Comparison of ENCODE assay signal across 18 cellular contexts in genomic region chr12:16473610-16474326, GRCh38.
DNase-seq lines count a peak whose midpoint lies in the region; ATAC-seq, FAIRE-seq and TF ChIP-seq lines count a peak whose summit lies in the region.
"Had no signal": no experiment of that assay in that cellular context is flagged by ENCODE, and none has a peak within 500 bp of the region (broad histone marks: within the 10 kb centered on the region; RNA-seq: fewer than 3 reads in every experiment).

No MANE protein-coding gene starts in this region.

- no peaks in the 10 kb centered on the region for H3K4me1 ChIP-seq in right lobe of liver
- no peaks in the 10 kb centered on the region for H3K4me1 ChIP-seq in HepG2 (ENCODE audit: insufficient read depth, low read length)
- H3K4me1 ChIP-seq in mesendoderm (ENCODE audit: control insufficient read depth, low read depth, low read length) = no peaks in the 10 kb centered on the region
- H3K4me1 ChIP-seq: parathyroid adenoma, uterus had no signal

- H4K5ac ChIP-seq in mesendoderm (ENCODE audit: low read length) = no peak overlapping the region

- CTCF ChIA-PET in HepG2 (lab: Yijun Ruan, JAX; ENCODE audit: low intra/inter-chr PET ratio, low total read pairs) = no interaction called here
- CTCF ChIA-PET in RWPE1 (lab: Yijun Ruan, JAX) = interaction anchor here (0.6 kb wide), 1 partner anchor 323 kb away, joined by 3 read pairs; no protein-coding TSS in a partner anchor

- no peak for FAIRE-seq in HepG2 (lab: Jason Lieb, UNC)
- FAIRE-seq in frontal cortex (lab: Jason Lieb, UNC) = no peak

- in situ Hi-C loops in HepG2 (cut with HindIII; ENCODE audit: extremely low pct_ligation_motif_present, low pct_unique_long_range_greater_than_20kb) = no loop called here

- TF ChIP-seq RAD21 in HepG2 (CRISPR knock-in tag; IDR thresholded peaks at IDR 0.05) = no peak

- H3K79me1 ChIP-seq in mesendoderm (ENCODE audit: low read length) = no peaks in the 10 kb centered on the region

- intact Hi-C loops in right lobe of liver (cut with DNase I) (no loop called here), HepG2 (cut with micrococcal nuclease; ENCODE audit: unreplicated experiment) (no loop called here)

- DNase-seq in right lobe of liver (no peak), HepG2 (ENCODE audit: low spot score) (no peak), RWPE1 (ENCODE audit: low spot score) (peak; percentile 1), fibroblast of villous mesenchyme (ENCODE audit: low read depth) (peak; percentile 37), mesendoderm (no peak), NCI-H2171 (lab: John Stamatoyannopoulos, UW) (no peak), frontal cortex (ENCODE audit: low spot score in 2 of 2) (no peak)
- no peak for DNase-seq in activated CD4-positive, CD25-positive, alpha-beta regulatory T cell (lab: John Stamatoyannopoulos, UW)
- DNase-seq: activated CD4-positive, alpha-beta memory T cell treated with anti-CD3 and anti-CD28 coated beads for 36 hours; COR-L47; left colon; naive B cell; NCI-H1105; NCI-H82; SW 1271; uterus had no signal

- H3K9me3 ChIP-seq in right lobe of liver (no peaks in the 10 kb centered on the region), HepG2 (ENCODE audit: low read length) (no peaks in the 10 kb centered on the region)
- H3K9me3 ChIP-seq: uterus had no signal

- no peak overlapping the region for H3K23ac ChIP-seq in mesendoderm (ENCODE audit: low read length)

- 69% methylated on average over 5 of the region's 5 CpGs for WGBS in right lobe of liver (ENCODE audit: insufficient coverage, low coverage, low lambda C conversion rate, missing lambda C conversion rate)
- 74% methylated on average over 5 of the region's 5 CpGs for WGBS in HepG2 (ENCODE audit: low lambda C conversion rate)
- no CpG with 5 or more reads among the region's 5 CpGs for WGBS in mesendoderm (ENCODE audit: extremely low coverage, insufficient coverage, low lambda C conversion rate)

- no peak overlapping the region for H2AFZ ChIP-seq in HepG2 (ENCODE audit: low read length)
- H2AFZ ChIP-seq: parathyroid adenoma had no signal

- no peak overlapping the region for H3K18ac ChIP-seq in mesendoderm (ENCODE audit: low read length)

- TF ChIP-seq POLR2A in right lobe of liver (IDR thresholded peaks at IDR 0.05) = no peak
- TF ChIP-seq POLR2A in HepG2 (IDR thresholded peaks at IDR 0.05; ENCODE audit: insufficient read depth in 1 of 2, low read depth in 2 of 2, low read length in 2 of 2) = no peak

- BruUV-seq in HepG2 (replicated peaks; lab: Mats Ljungman, UMichigan) = no TSS peak

- no peak overlapping the region for H4K8ac ChIP-seq in mesendoderm (ENCODE audit: low read depth, low read length)

- H2BK120ac ChIP-seq in mesendoderm (ENCODE audit: low read depth, low read length) = no peak overlapping the region

- H2BK5ac ChIP-seq in mesendoderm (ENCODE audit: low read length) = no peak overlapping the region

- no peaks in the 10 kb centered on the region for H4K20me1 ChIP-seq in HepG2 (ENCODE audit: insufficient read depth, low read length)

- no peak for TF ChIP-seq EP300 in HepG2 (IDR thresholded peaks at IDR 0.05; ENCODE audit: low read depth in 2 of 2, low read length in 2 of 2)
- TF ChIP-seq EP300 in HepG2 (CRISPR knock-in tag; IDR thresholded peaks at IDR 0.05; ENCODE audit: borderline replicate concordance) = no peak

- no peak overlapping the region for H3K27ac ChIP-seq in right lobe of liver
- H3K27ac ChIP-seq in HepG2 (ENCODE audit: extremely low read length, insufficient read depth, low read length) = no peak overlapping the region
- H3K27ac ChIP-seq in RWPE1 = no peak overlapping the region
- no peak overlapping the region for H3K27ac ChIP-seq in mesendoderm (ENCODE audit: low read depth, low read length)
- H3K27ac ChIP-seq: parathyroid adenoma, uterus had no signal

- H2AK5ac ChIP-seq in mesendoderm (ENCODE audit: low read length) = no peak overlapping the region

- POLR2A ChIA-PET in HepG2 (lab: Yijun Ruan, JAX) = no interaction called here
- POLR2A ChIA-PET in RWPE1 (lab: Yijun Ruan, JAX; ENCODE audit: low non-redundant PET) = no interaction called here

- H3K4me2 ChIP-seq in HepG2 (ENCODE audit: low read depth, low read length) (no peak overlapping the region), mesendoderm (ENCODE audit: low read length) (no peak overlapping the region)

- H3K79me2 ChIP-seq in HepG2 (ENCODE audit: insufficient read depth, low read length) (no peaks in the 10 kb centered on the region), mesendoderm (ENCODE audit: control insufficient read depth, insufficient read depth, low read length) (no peaks in the 10 kb centered on the region)
- H3K79me2 ChIP-seq: parathyroid adenoma had no signal

- H3K4ac ChIP-seq in mesendoderm (ENCODE audit: low read depth, low read length) = no peak overlapping the region

- H3K4me3 ChIP-seq in right lobe of liver (no peak overlapping the region), HepG2 (replicated peaks in 1 of 3; ENCODE audit: insufficient read depth in 1 of 3, low read depth in 2 of 3, low read length in 3 of 3) (no peak overlapping the region), fibroblast of villous mesenchyme (ENCODE audit: low read depth, low read length) (no peak overlapping the region), mesendoderm (ENCODE audit: low read length) (no peak overlapping the region)
- H3K4me3 ChIP-seq: uterus had no signal

- H3K36me3 ChIP-seq in right lobe of liver (no peaks in the 10 kb centered on the region), HepG2 (replicated peaks in 1 of 2; ENCODE audit: control insufficient read depth in 1 of 2, insufficient read depth in 2 of 2, low read length in 2 of 2) (no peaks in the 10 kb centered on the region), mesendoderm (ENCODE audit: control insufficient read depth, insufficient read depth, low read length) (no peaks in the 10 kb centered on the region)
- H3K36me3 ChIP-seq: uterus had no signal

- H3K27me3 ChIP-seq in right lobe of liver (no peaks in the 10 kb centered on the region), HepG2 (ENCODE audit: control insufficient read depth in 1 of 2, insufficient read depth in 2 of 2, low read length in 2 of 2) (no peaks in the 10 kb centered on the region), mesendoderm (ENCODE audit: insufficient read depth, low read length, poor library complexity) (no peaks in the 10 kb centered on the region)
- H3K27me3 ChIP-seq: uterus had no signal

- no peak overlapping the region for H2BK15ac ChIP-seq in mesendoderm (replicated peaks; ENCODE audit: low read depth)

- H3K56ac ChIP-seq in mesendoderm (ENCODE audit: low read length) = no peak overlapping the region

- H3K9ac ChIP-seq in HepG2 (ENCODE audit: insufficient read depth, low read depth, low read length) (no peak overlapping the region), mesendoderm (ENCODE audit: low read length) (no peak overlapping the region)
- H3K9ac ChIP-seq: parathyroid adenoma had no signal

- TF ChIP-seq CTCF in right lobe of liver (IDR thresholded peaks at IDR 0.05) = no peak
- TF ChIP-seq CTCF in HepG2 (CRISPR knock-in tag; IDR thresholded peaks at IDR 0.05) = no peak
- no peak for TF ChIP-seq CTCF in RWPE1 (conservative IDR thresholded peaks at IDR 0.05; ENCODE audit: low read depth)
- no peak for TF ChIP-seq CTCF in fibroblast of villous mesenchyme (IDR thresholded peaks at IDR 0.05; ENCODE audit: insufficient read depth, low read depth, low read length)

- ATAC-seq in right lobe of liver (peak; percentile 42 to 88 (median 48)), HepG2 (no peak)
- ATAC-seq: left colon; stimulated activated effector memory CD8-positive, alpha-beta T cell treated with anti-CD3 and anti-CD28 coated beads, Interleukin-12 subunit alpha, Interleukin-12 subunit beta, amount 100 ng/mL, for 72 hours had no signal

TF ChIP-seq in HepG2, 621 proteins besides CTCF, POLR2A, EP300 and RAD21 (continues in another document):
- no peak for TF ChIP-seq FIP1L1 (IDR thresholded peaks at IDR 0.05; ENCODE audit: borderline replicate concordance, insufficient read depth, low read depth, low read length)
- TF ChIP-seq ZNF18 (CRISPR knock-in tag; IDR thresholded peaks at IDR 0.05; ENCODE audit: insufficient replicate concordance) = no peak
- no peak for TF ChIP-seq HNF4A (CRISPR knock-in tag; IDR thresholded peaks at IDR 0.05)
- TF ChIP-seq ZNF333 (CRISPR knock-in tag; IDR thresholded peaks at IDR 0.05; ENCODE audit: borderline replicate concordance) = no peak
- TF ChIP-seq ZUFSP (CRISPR knock-in tag; IDR thresholded peaks at IDR 0.05; ENCODE audit: borderline replicate concordance) = no peak
- no peak for TF ChIP-seq ZNF24 (IDR thresholded peaks at IDR 0.05)
- TF ChIP-seq KLF13 (CRISPR knock-in tag; IDR thresholded peaks at IDR 0.05) = no peak
- TF ChIP-seq ZNF331 (CRISPR knock-in tag; IDR thresholded peaks at IDR 0.05) = no peak
- TF ChIP-seq NR2F2 (IDR thresholded peaks at IDR 0.05; ENCODE audit: borderline replicate concordance, low read depth) = no peak
- TF ChIP-seq ZNF572 (CRISPR knock-in tag; IDR thresholded peaks at IDR 0.05) = no peak

Comparison
In these comparisons a context has a peak if more than half of its experiments do, and no peak if none do; other contexts are left out.
1. DNase-seq: peak in RWPE1 (single experiment) and fibroblast of villous mesenchyme (single experiment); none in right lobe of liver (0 of 3), HepG2 (single experiment), mesendoderm (single experiment), NCI-H2171 (single experiment), activated CD4-positive, CD25-positive, alpha-beta regulatory T cell (0 of 4) and frontal cortex (0 of 2).